Comparison of ENCODE assay signal across 8 cellular contexts in genomic region chr9:136625101-136626065, GRCh38. TPM values are rescaled to one million over a fixed set of nuclear protein-coding genes. Genes with fewer than 3 reads are reported as not detected.
DNase-seq lines count a peak whose midpoint lies in the region; ATAC-seq, FAIRE-seq and TF ChIP-seq lines count a peak whose summit lies in the region.

No MANE protein-coding gene starts in this region.

- FAIRE-seq in urothelium cell line (lab: Jason Lieb, UNC), result peak; percentile 40

- intact Hi-C loops in naive thymus-derived CD4-positive, alpha-beta T cell (cut with micrococcal nuclease), result no loop called here

- H3K27ac ChIP-seq in BLaER1 treated with 17β-estradiol and CSF1 and Interleukin-3, amounts not matched to agents 10 nM and 100 nM, result peak overlapping the region in 7 of 11 experiments; percentile 0 to 85 (median 76); a peak in 11 of 22 replicates
- no peak overlapping the region for H3K27ac ChIP-seq in naive thymus-derived CD4-positive, alpha-beta T cell (ENCODE audit: low read depth, low read length)

- H3K9me3 ChIP-seq in BLaER1 treated with 17β-estradiol and CSF1 and Interleukin-3, amounts not matched to agents 10 nM and 100 nM (replicated peaks in 1 of 11), result no peaks in the 10 kb centered on the region
- no peaks in the 10 kb centered on the region for H3K9me3 ChIP-seq in naive thymus-derived CD4-positive, alpha-beta T cell (ENCODE audit: control insufficient read depth in 2 of 3, low read length in 3 of 3)

- H3K4me3 Mint-ChIP-seq in brain, result no peak overlapping the region
- no peak overlapping the region for H3K4me3 Mint-ChIP-seq in naive thymus-derived CD4-positive, alpha-beta T cell

- POLR2A ChIA-PET in naive thymus-derived CD4-positive, alpha-beta T cell (lab: Charles Lee), result interaction anchor here (0.6 kb wide), 1 partner anchor 379 kb away, joined by 3 read pairs; no protein-coding TSS in a partner anchor

- no peaks in the 10 kb centered on the region for H3K27me3 Mint-ChIP-seq in brain
- H3K27me3 Mint-ChIP-seq in naive thymus-derived CD4-positive, alpha-beta T cell, result peaks cover 0 to 5% (median 0%) of the 10 kb centered on the region in 5 donors

- peak overlapping the region in 8 of 11 experiments; percentile 0 to 68 (median 48); a peak in 12 of 22 replicates for H3K9ac ChIP-seq in BLaER1 treated with 17β-estradiol and CSF1 and Interleukin-3, amounts not matched to agents 10 nM and 100 nM

- peaks cover 0 to 28% (median 0%) of the 10 kb centered on the region in 11 experiments; a peak in 7 of 22 replicates for H4K20me1 ChIP-seq in BLaER1 treated with 17β-estradiol and CSF1 and Interleukin-3, amounts not matched to agents 10 nM and 100 nM

- H3K36me3 Mint-ChIP-seq in brain, result no peaks in the 10 kb centered on the region
- H3K36me3 Mint-ChIP-seq in naive thymus-derived CD4-positive, alpha-beta T cell, result no peaks in the 10 kb centered on the region

- ATAC-seq in left lobe of liver (peak; percentile 62), HG02798 (IDR thresholded peaks at IDR 0.05; ENCODE audit: poor library complexity, unreplicated experiment) (no peak), GM21515 (IDR thresholded peaks at IDR 0.05; ENCODE audit: unreplicated experiment) (no peak)
- no peak for ATAC-seq in naive thymus-derived CD4-positive, alpha-beta T cell

- CTCF ChIA-PET in naive thymus-derived CD4-positive, alpha-beta T cell (lab: Charles Lee), result interaction anchor here (7.0 kb wide), 1 partner anchor 138 kb away, joined by 75 read pairs; no protein-coding TSS in a partner anchor

- peaks cover 31% of the 10 kb centered on the region for H3K4me1 Mint-ChIP-seq in brain
- peaks cover 0 to 4% (median 0%) of the 10 kb centered on the region in 7 donors for H3K4me1 Mint-ChIP-seq in naive thymus-derived CD4-positive, alpha-beta T cell

- DNase-seq in HuH-7 (ENCODE audit: low spot score) (peak; percentile 93), left lobe of liver (ENCODE audit: low spot score) (peak; percentile 98), urothelium cell line (ENCODE audit: low spot score) (peak; percentile 65)
- DNase-seq in naive thymus-derived CD4-positive, alpha-beta T cell, result no peak

- H3K4me2 ChIP-seq in BLaER1 treated with 17β-estradiol and CSF1 and Interleukin-3, amounts not matched to agents 10 nM and 100 nM, result peak overlapping the region; percentile 82 to 99 (median 91)

- peaks cover 0 to 5% (median 0%) of the 10 kb centered on the region in 5 experiments for H3K9me3 Mint-ChIP-seq in brain
- H3K9me3 Mint-ChIP-seq in naive thymus-derived CD4-positive, alpha-beta T cell, result no peaks in the 10 kb centered on the region

- H3K4me3 ChIP-seq in BLaER1 treated with 17β-estradiol and CSF1 and Interleukin-3, amounts not matched to agents 10 nM and 100 nM, result peak overlapping the region in 2 of 10 experiments; percentile 12 to 25; a peak in 2 of 20 replicates
- no peak overlapping the region for H3K4me3 ChIP-seq in naive thymus-derived CD4-positive, alpha-beta T cell (ENCODE audit: low read length)

- peak overlapping the region; percentile 82 to 92 (median 87) for H3K27ac Mint-ChIP-seq in brain
- no peak overlapping the region for H3K27ac Mint-ChIP-seq in naive thymus-derived CD4-positive, alpha-beta T cell

- peaks cover 77 to 100% (median 99%) of the 10 kb centered on the region in 10 experiments for H3K4me1 ChIP-seq in BLaER1 treated with 17β-estradiol and CSF1 and Interleukin-3, amounts not matched to agents 10 nM and 100 nM
- H3K4me1 ChIP-seq in naive thymus-derived CD4-positive, alpha-beta T cell (ENCODE audit: control insufficient read depth in 2 of 2, insufficient read depth in 2 of 2, low read length in 2 of 2), result peaks cover 0 to under 1% of the 10 kb centered on the region in 2 donors

- H3K27me3 ChIP-seq in BLaER1 treated with 17β-estradiol and CSF1 and Interleukin-3, amounts not matched to agents 10 nM and 100 nM, result peaks cover 0 to 49% (median 23%) of the 10 kb centered on the region in 11 experiments; a peak in 16 of 22 replicates
- H3K27me3 ChIP-seq in naive thymus-derived CD4-positive, alpha-beta T cell (ENCODE audit: control insufficient read depth in 2 of 2, insufficient read depth in 2 of 2, low read length in 2 of 2), result no peaks in the 10 kb centered on the region

- H3K36me3 ChIP-seq in BLaER1 treated with 17β-estradiol and CSF1 and Interleukin-3, amounts not matched to agents 10 nM and 100 nM, result no peaks in the 10 kb centered on the region
- H3K36me3 ChIP-seq in naive thymus-derived CD4-positive, alpha-beta T cell (ENCODE audit: control insufficient read depth in 2 of 3, insufficient read depth in 3 of 3, low read length in 3 of 3), result no peaks in the 10 kb centered on the region

- peak; percentile 61 to 74 for TF ChIP-seq CTCF in brain (conservative IDR thresholded peaks at IDR 0.05)

RNA-seq across cellular contexts. Expression of gene EGFL7, which starts 37.3 kb away (rescaled TPM):
- 36.4 TPM for polyA plus RNA-seq in brain (ENCODE audit: insufficient read depth, low read depth, low replicate concordance)
- total RNA-seq in left lobe of liver, result 42.3 TPM
- 1 to 10 TPM in 1 of 5 experiments, under 1 TPM in 2, not detected in 2; 0.56 to 2.3 (median 0.97) TPM for total RNA-seq in naive thymus-derived CD4-positive, alpha-beta T cell
- not detected for polyA plus RNA-seq in naive thymus-derived CD4-positive, alpha-beta T cell

Comparison
In these comparisons a context has a peak if more than half of its experiments do, and no peak if none do; other contexts are left out.
1. DNase-seq: peak in HuH-7 (single experiment), left lobe of liver (single experiment) and urothelium cell line (single experiment); none in naive thymus-derived CD4-positive, alpha-beta T cell (0 of 9).
2. H3K27ac Mint-ChIP-seq: peak in brain (5 of 5); none in naive thymus-derived CD4-positive, alpha-beta T cell (0 of 9).
3. RNA of gene EGFL7, which starts 37.3 kb away (total RNA-seq): 42.3 TPM in left lobe of liver (single experiment); 0.56 to 2.3 TPM in naive thymus-derived CD4-positive, alpha-beta T cell; every median in the first group is over 10 times any median in the second.